Comparison of ENCODE assay signal across 12 cellular contexts in genomic region chr10:111996103-111996502, GRCh38.
DNase-seq lines count a peak whose midpoint lies in the region; ATAC-seq, FAIRE-seq and TF ChIP-seq lines count a peak whose summit lies in the region.
"Had no signal": no experiment of that assay in that cellular context is flagged by ENCODE, and none has a peak within 500 bp of the region (broad histone marks: within the 10 kb centered on the region; RNA-seq: fewer than 3 reads in every experiment).

No MANE protein-coding gene starts in this region.

- FAIRE-seq in RCC 7860 (lab: Jason Lieb, UNC): no peak
- FAIRE-seq: colon, kidney had no signal

- no peaks in the 10 kb centered on the region for H3K36me3 ChIP-seq in upper lobe of right lung

- no peak overlapping the region for H3K4me3 ChIP-seq in upper lobe of right lung

- H3K4me1 ChIP-seq in upper lobe of right lung: no peaks in the 10 kb centered on the region

- intact Hi-C loops in upper lobe of right lung (cut with DNase I): no loop called here

- H3K27ac ChIP-seq in upper lobe of right lung: no peak overlapping the region

- H3K9me3 ChIP-seq in upper lobe of right lung: no peaks in the 10 kb centered on the region

- no peaks in the 10 kb centered on the region for H3K27me3 ChIP-seq in upper lobe of right lung

- TF ChIP-seq CTCF in upper lobe of right lung (IDR thresholded peaks at IDR 0.05): no peak

- ATAC-seq in GM18861 (IDR thresholded peaks at IDR 0.05; ENCODE audit: unreplicated experiment) (peak; percentile 99), GM21447 (IDR thresholded peaks at IDR 0.05; ENCODE audit: unreplicated experiment) (peak; percentile 99), HG03039 (IDR thresholded peaks at IDR 0.05; ENCODE audit: unreplicated experiment) (peak; percentile 99), upper lobe of right lung (no peak)

- DNase-seq in RCC 7860 (ENCODE audit: low spot score): peak; percentile 23
- DNase-seq in upper lobe of right lung: no peak
- no peak for DNase-seq in NCI-H526 (lab: John Stamatoyannopoulos, UW)
- DNase-seq in stimulated activated CD4-positive, alpha-beta T cell treated with anti-CD3 and anti-CD28 coated beads, Interleukin-4, amount 100 ng/mL, for 4 hours: no peak
- DNase-seq in middle frontal gyrus (ENCODE audit: extremely low spot score, low spot score): no peak
- DNase-seq: activated CD4-positive, alpha-beta T cell treated with anti-CD3 and anti-CD28 coated beads, Interleukin-2, amount 50 U/mL, for 1 hour; kidney; NCI-H1417 had no signal
